Comparison of ENCODE assay signal across 1 cellular context in genomic region chr3:186594591-186595113, GRCh38.
TF ChIP-seq lines count a peak whose summit lies in the region.

No MANE protein-coding gene starts in this region.

TF ChIP-seq in HepG2, 621 proteins besides CTCF, POLR2A, EP300 and RAD21 (continued from another document and continues in another):
- no peak for TF ChIP-seq KDM5A (IDR thresholded peaks at IDR 0.05; ENCODE audit: borderline replicate concordance, low read length)
- peak; percentile 51; the same call in 1 of the 2 replicates for TF ChIP-seq YEATS4 (CRISPR knock-in tag; IDR thresholded peaks at IDR 0.05; ENCODE audit: borderline replicate concordance)
- no peak for TF ChIP-seq NCOA1 (CRISPR knock-in tag; IDR thresholded peaks at IDR 0.05)
- TF ChIP-seq LCORL (IDR thresholded peaks at IDR 0.05), result no peak
- TF ChIP-seq LCORL (CRISPR knock-in tag; IDR thresholded peaks at IDR 0.05), result no peak
- TF ChIP-seq RXRA (CRISPR knock-in tag; IDR thresholded peaks at IDR 0.05), result no peak
- no peak for TF ChIP-seq ZBTB3 (CRISPR knock-in tag; IDR thresholded peaks at IDR 0.05; ENCODE audit: borderline replicate concordance, low read depth)
- TF ChIP-seq PAF1 (CRISPR knock-in tag; IDR thresholded peaks at IDR 0.05), result no peak
- no peak; the same call in 1 of the 2 replicates for TF ChIP-seq BORCS8-MEF2B (CRISPR knock-in tag; IDR thresholded peaks at IDR 0.05)
- no peak for TF ChIP-seq SMC3 (IDR thresholded peaks at IDR 0.05; ENCODE audit: low read length)
- TF ChIP-seq MLLT10 (CRISPR knock-in tag; IDR thresholded peaks at IDR 0.05), result no peak
- peak; percentile 63 for TF ChIP-seq HIC2 (CRISPR knock-in tag; IDR thresholded peaks at IDR 0.05; ENCODE audit: low read depth)
- TF ChIP-seq RBAK (CRISPR knock-in tag; IDR thresholded peaks at IDR 0.05), result no peak
- TF ChIP-seq NFATC3 (CRISPR knock-in tag; IDR thresholded peaks at IDR 0.05), result no peak
- TF ChIP-seq ZNF251 (CRISPR knock-in tag; IDR thresholded peaks at IDR 0.05), result no peak
- no peak for TF ChIP-seq SOX5 (CRISPR knock-in tag; IDR thresholded peaks at IDR 0.05; ENCODE audit: borderline replicate concordance)
- peak; percentile 20; the same call in 1 of the 2 replicates for TF ChIP-seq ELF3 (CRISPR knock-in tag; IDR thresholded peaks at IDR 0.05)
- TF ChIP-seq JUND (CRISPR knock-in tag; IDR thresholded peaks at IDR 0.05), result no peak
- no peak for TF ChIP-seq ZNF382 (CRISPR knock-in tag; IDR thresholded peaks at IDR 0.05; ENCODE audit: borderline replicate concordance)
- peak; percentile 54 for TF ChIP-seq ZNF629 (CRISPR knock-in tag; conservative IDR thresholded peaks at IDR 0.05)
- no peak for TF ChIP-seq ETV6 (CRISPR knock-in tag; conservative IDR thresholded peaks at IDR 0.05)
- no peak for TF ChIP-seq ZC3H4 (CRISPR knock-in tag; IDR thresholded peaks at IDR 0.05; ENCODE audit: borderline replicate concordance)
- TF ChIP-seq ONECUT2 (CRISPR knock-in tag; IDR thresholded peaks at IDR 0.05), result no peak
- TF ChIP-seq MIER3 (CRISPR knock-in tag; IDR thresholded peaks at IDR 0.05; ENCODE audit: borderline replicate concordance), result no peak
- TF ChIP-seq ZNF484 (CRISPR knock-in tag; IDR thresholded peaks at IDR 0.05; ENCODE audit: borderline replicate concordance, low read depth), result no peak
- TF ChIP-seq GLI4 (CRISPR knock-in tag; IDR thresholded peaks at IDR 0.05; ENCODE audit: borderline replicate concordance), result no peak
- TF ChIP-seq CENPX (CRISPR knock-in tag; IDR thresholded peaks at IDR 0.05), result no peak
- no peak for TF ChIP-seq NAIF1 (CRISPR knock-in tag; IDR thresholded peaks at IDR 0.05; ENCODE audit: borderline replicate concordance)
- no peak for TF ChIP-seq PBX2 (CRISPR knock-in tag; IDR thresholded peaks at IDR 0.05)
- no peak for TF ChIP-seq ZNF839 (CRISPR knock-in tag; IDR thresholded peaks at IDR 0.05; ENCODE audit: borderline replicate concordance)
- no peak; the same call in 1 of the 2 replicates for TF ChIP-seq NFKB2 (CRISPR knock-in tag; IDR thresholded peaks at IDR 0.05; ENCODE audit: borderline replicate concordance)
- TF ChIP-seq ZNF746 (CRISPR knock-in tag; IDR thresholded peaks at IDR 0.05), result no peak
- TF ChIP-seq E2F2 (CRISPR knock-in tag; IDR thresholded peaks at IDR 0.05; ENCODE audit: borderline replicate concordance), result no peak
- TF ChIP-seq GFI1 (CRISPR knock-in tag; IDR thresholded peaks at IDR 0.05; ENCODE audit: borderline replicate concordance), result no peak
- no peak for TF ChIP-seq ZNF430 (CRISPR knock-in tag; IDR thresholded peaks at IDR 0.05)
- no peak for TF ChIP-seq ETS1 (CRISPR knock-in tag; IDR thresholded peaks at IDR 0.05)
- TF ChIP-seq ZNF282 (IDR thresholded peaks at IDR 0.05; ENCODE audit: partially characterized antibody), result no peak
- no peak; the same call in 1 of the 2 replicates for TF ChIP-seq PHF21A (CRISPR knock-in tag; IDR thresholded peaks at IDR 0.05)
- TF ChIP-seq SALL1 (CRISPR knock-in tag; IDR thresholded peaks at IDR 0.05), result peak; percentile 71
- TF ChIP-seq MIER2 (CRISPR knock-in tag; IDR thresholded peaks at IDR 0.05), result no peak
- no peak for TF ChIP-seq ZNF30 (CRISPR knock-in tag; IDR thresholded peaks at IDR 0.05)
- TF ChIP-seq ZNF639 (CRISPR knock-in tag; conservative IDR thresholded peaks at IDR 0.05), result no peak
- no peak for TF ChIP-seq MLX (CRISPR knock-in tag; IDR thresholded peaks at IDR 0.05)
- TF ChIP-seq RAD51 (IDR thresholded peaks at IDR 0.05; ENCODE audit: borderline replicate concordance), result no peak
- 0 out of 2 replicates have a peak, but pooled peaks have one; percentile 60 for TF ChIP-seq ZBTB38 (CRISPR knock-in tag; IDR thresholded peaks at IDR 0.05)
- no peak for TF ChIP-seq PLSCR1 (CRISPR knock-in tag; IDR thresholded peaks at IDR 0.05; ENCODE audit: borderline replicate concordance)
- TF ChIP-seq ZNF605 (CRISPR knock-in tag; IDR thresholded peaks at IDR 0.05), result peak; percentile 64; the same call in 1 of the 2 replicates
- no peak for TF ChIP-seq ZNF580 (CRISPR knock-in tag; IDR thresholded peaks at IDR 0.05; ENCODE audit: borderline replicate concordance, low read depth)
- TF ChIP-seq ISX (CRISPR knock-in tag; conservative IDR thresholded peaks at IDR 0.05), result no peak
- no peak for TF ChIP-seq CENPT (CRISPR knock-in tag; IDR thresholded peaks at IDR 0.05; ENCODE audit: low read depth)
- no peak for TF ChIP-seq NPAS2 (CRISPR knock-in tag; IDR thresholded peaks at IDR 0.05; ENCODE audit: borderline replicate concordance)
- TF ChIP-seq ZNF101 (CRISPR knock-in tag; IDR thresholded peaks at IDR 0.05; ENCODE audit: borderline replicate concordance, low read depth), result no peak
- TF ChIP-seq HNF4A (CRISPR knock-in tag; IDR thresholded peaks at IDR 0.05), result peak; percentile 49; the same call in 1 of the 2 replicates
- no peak for TF ChIP-seq HIVEP1 (CRISPR knock-in tag; IDR thresholded peaks at IDR 0.05)
- TF ChIP-seq ZNF121 (CRISPR knock-in tag; IDR thresholded peaks at IDR 0.05), result peak; percentile 9; the same call in 1 of the 2 replicates
- no peak for TF ChIP-seq POGK (CRISPR knock-in tag; conservative IDR thresholded peaks at IDR 0.05)
- peak; percentile 43 for TF ChIP-seq ARID5B (CRISPR knock-in tag; IDR thresholded peaks at IDR 0.05)
- no peak for TF ChIP-seq ZNF354B (CRISPR knock-in tag; IDR thresholded peaks at IDR 0.05)
- TF ChIP-seq DR1 (CRISPR knock-in tag; IDR thresholded peaks at IDR 0.05), result no peak
- peak; percentile 61; the same call in 1 of the 2 replicates for TF ChIP-seq MAX (IDR thresholded peaks at IDR 0.05)
- no peak for TF ChIP-seq CCDC6 (CRISPR knock-in tag; IDR thresholded peaks at IDR 0.05)
- TF ChIP-seq PRPF4 (IDR thresholded peaks at IDR 0.05; ENCODE audit: low read depth, low read length, poor library complexity, severe bottlenecking), result no peak
- no peak for TF ChIP-seq PPARG (CRISPR knock-in tag; conservative IDR thresholded peaks at IDR 0.05)
- no peak for TF ChIP-seq HCFC1 (IDR thresholded peaks at IDR 0.05; ENCODE audit: low read depth, low read length)
- TF ChIP-seq ZNF7 (CRISPR knock-in tag; IDR thresholded peaks at IDR 0.05), result no peak
- TF ChIP-seq ZNF10 (CRISPR knock-in tag; IDR thresholded peaks at IDR 0.05; ENCODE audit: borderline replicate concordance, low read depth), result no peak
